13 cellular contexts compared by ENCODE assay signal in the genomic region with DNA sequence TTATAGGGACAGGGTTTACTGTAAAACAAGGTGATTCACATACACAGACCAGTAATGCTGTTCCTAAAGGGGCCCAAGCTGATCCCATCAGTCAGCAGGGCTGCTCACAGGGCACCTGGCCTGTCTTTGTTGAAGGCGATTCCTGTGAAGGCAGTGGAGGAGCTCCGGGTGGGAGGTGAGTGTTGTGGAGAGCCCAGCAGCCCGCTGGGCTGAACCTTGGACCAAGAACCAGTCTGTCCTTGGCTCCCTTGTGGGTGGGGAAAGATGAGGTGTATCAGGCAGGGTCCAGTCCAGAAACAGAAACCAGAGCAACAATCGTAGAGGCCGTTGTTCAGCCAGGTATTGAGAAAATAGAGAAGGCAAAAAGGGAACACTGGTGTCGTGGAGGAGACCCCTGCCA. TPM values are rescaled to one million over a fixed set of nuclear protein-coding genes. Genes with fewer than 3 reads are reported as not detected.
DNase-seq lines count a peak whose midpoint lies in the region; ATAC-seq and TF ChIP-seq lines count a peak whose summit lies in the region.
"Had no signal": no experiment of that assay in that cellular context is flagged by ENCODE, and none has a peak within 500 bp of the region (broad histone marks: within the 10 kb centered on the region; RNA-seq: fewer than 3 reads in every experiment).

No MANE protein-coding gene starts in this region.

- H3K9me3 Mint-ChIP-seq in CD4-positive, CD25-positive, alpha-beta regulatory T cell = no peaks in the 10 kb centered on the region
- H3K9me3 Mint-ChIP-seq in WTC11 = no peaks in the 10 kb centered on the region
- H3K9me3 Mint-ChIP-seq: activated CD8-positive, alpha-beta T cell treated with anti-CD3 and anti-CD28 coated beads for 36 hours; activated naive CD4-positive, alpha-beta T cell treated with anti-CD3 and anti-CD28 coated beads, Interleukin-2, amount 50 U/mL, for 72 hours had no signal

- CTCF ChIA-PET in WTC11 (lab: Charles Lee) = interaction anchor here (0.8 kb wide), 1 partner anchor 85 kb away, joined by 3 read pairs; no protein-coding TSS in a partner anchor
- CTCF ChIA-PET in SK-N-SH (lab: Yijun Ruan, JAX) = no interaction called here

- peaks cover 17 to 56% (median 26%) of the 10 kb centered on the region in 4 donors for H3K4me1 Mint-ChIP-seq in CD4-positive, CD25-positive, alpha-beta regulatory T cell
- H3K4me1 Mint-ChIP-seq in WTC11 = peaks cover 24% of the 10 kb centered on the region

- no peaks in the 10 kb centered on the region for H3K9me2 ChIP-seq in SK-N-SH

- H3K4me3 ChIP-seq in CD4-positive, CD25-positive, alpha-beta regulatory T cell (ENCODE audit: low read depth, low read length) = no peak overlapping the region
- no peak overlapping the region for H3K4me3 ChIP-seq in gastroesophageal sphincter
- H3K4me3 ChIP-seq in SK-N-SH (ENCODE audit: low read depth in 2 of 2, low read length in 1 of 2) = no peak overlapping the region
- H3K4me3 ChIP-seq: GM12878 had no signal

- no peaks in the 10 kb centered on the region for H3K27me3 Mint-ChIP-seq in CD4-positive, CD25-positive, alpha-beta regulatory T cell
- no peaks in the 10 kb centered on the region for H3K27me3 Mint-ChIP-seq in WTC11 (ENCODE audit: low read depth)
- H3K27me3 Mint-ChIP-seq: activated CD8-positive, alpha-beta T cell treated with anti-CD3 and anti-CD28 coated beads for 36 hours had no signal

- DNase-seq in CD4-positive, CD25-positive, alpha-beta regulatory T cell = no peak
- DNase-seq in WTC11 (ENCODE audit: low spot score) (no peak), renal cortical epithelial cell (ENCODE audit: low read depth) (peak; percentile 11), RPMI8226 (no peak), SK-N-SH (no peak)
- DNase-seq in central memory CD4-positive, alpha-beta T cell = no peak
- DNase-seq: activated CD8-positive, alpha-beta T cell treated with anti-CD3 and anti-CD28 coated beads for 36 hours; stimulated activated CD4-positive, alpha-beta T cell treated with anti-CD3 and anti-CD28 coated beads, Interleukin-12 subunit alpha, Interleukin-12 subunit beta, amount 100 ng/mL, for 4 hours; T-helper 2 cell had no signal

- TF ChIP-seq EP300 in gastroesophageal sphincter (IDR thresholded peaks at IDR 0.05) (no peak), SK-N-SH (IDR thresholded peaks at IDR 0.05; ENCODE audit: borderline replicate concordance in 1 of 2, low read depth in 1 of 2, low read length in 1 of 2) (no peak)

- H3K4me1 ChIP-seq in CD4-positive, CD25-positive, alpha-beta regulatory T cell (ENCODE audit: control insufficient read depth, insufficient read depth, low read length, poor library complexity, severe bottlenecking) = peaks cover 39% of the 10 kb centered on the region
- H3K4me1 ChIP-seq in gastroesophageal sphincter = peaks cover 3 to 88% (median 48%) of the 10 kb centered on the region in 3 donors
- H3K4me1 ChIP-seq in SK-N-SH (ENCODE audit: control insufficient read depth in 1 of 2, insufficient read depth in 2 of 2, low read depth in 1 of 2, low read length in 1 of 2) = peaks cover 20 to 32% of the 10 kb centered on the region in 2 experiments; a peak in 3 of 4 replicates

- no peak overlapping the region for H3K9ac ChIP-seq in SK-N-SH

- TF ChIP-seq CTCF in WTC11 (IDR thresholded peaks at IDR 0.05) = no peak
- no peak for TF ChIP-seq CTCF in gastroesophageal sphincter (IDR thresholded peaks at IDR 0.05)
- TF ChIP-seq CTCF in SK-N-SH (IDR thresholded peaks at IDR 0.05) = no peak

- H3K4me2 ChIP-seq in SK-N-SH = no peak overlapping the region

- no peak for ATAC-seq in CD4-positive, CD25-positive, alpha-beta regulatory T cell (ENCODE audit: low read depth in 2 of 2)
- no peak for ATAC-seq in WTC11
- no peak for ATAC-seq in gastroesophageal sphincter
- no peak for ATAC-seq in HG02870 (IDR thresholded peaks at IDR 0.05; ENCODE audit: unreplicated experiment)
- ATAC-seq: activated CD8-positive, alpha-beta T cell treated with anti-CD3 and anti-CD28 coated beads for 36 hours; activated naive CD4-positive, alpha-beta T cell treated with anti-CD3 and anti-CD28 coated beads, Interleukin-2, amount 50 U/mL, for 72 hours; GM12878 had no signal

- no peak overlapping the region for H2AFZ ChIP-seq in SK-N-SH (ENCODE audit: low read depth)

- POLR2A ChIA-PET in WTC11 (lab: Charles Lee) = no interaction called here
- POLR2A ChIA-PET in SK-N-SH (lab: Yijun Ruan, JAX) = no interaction called here

- H3K36me3 ChIP-seq in CD4-positive, CD25-positive, alpha-beta regulatory T cell (ENCODE audit: control insufficient read depth, insufficient read depth, low read length) = no peaks in the 10 kb centered on the region
- H3K36me3 ChIP-seq in gastroesophageal sphincter (peaks cover 0 to 17% of the 10 kb centered on the region in 2 donors), SK-N-SH (replicated peaks in 1 of 2; ENCODE audit: control insufficient read depth in 1 of 2, insufficient read depth in 2 of 2, low read length in 1 of 2) (peaks cover 2 to 12% of the 10 kb centered on the region in 2 experiments)

- WGBS in gastroesophageal sphincter (ENCODE audit: low coverage in 1 of 2), 2 donors = 70 to 84% methylated on average over 2 to 5 of the region's 6 CpGs
- 89% methylated on average over 5 of the region's 6 CpGs for WGBS in SK-N-SH (ENCODE audit: low lambda C conversion rate)

- no peak for TF ChIP-seq POLR2A in gastroesophageal sphincter (IDR thresholded peaks at IDR 0.05)

- peaks cover 75% of the 10 kb centered on the region for H3K79me2 ChIP-seq in SK-N-SH (ENCODE audit: insufficient read depth)

- TF ChIP-seq RAD21 in SK-N-SH (IDR thresholded peaks at IDR 0.05; ENCODE audit: low read length) = no peak

- H3K27me3 ChIP-seq in CD4-positive, CD25-positive, alpha-beta regulatory T cell (ENCODE audit: control insufficient read depth, insufficient read depth, low read length) = no peaks in the 10 kb centered on the region
- H3K27me3 ChIP-seq in gastroesophageal sphincter (no peaks in the 10 kb centered on the region), SK-N-SH (ENCODE audit: insufficient read depth) (no peaks in the 10 kb centered on the region)

- H3K9me3 ChIP-seq in CD4-positive, CD25-positive, alpha-beta regulatory T cell (ENCODE audit: control insufficient read depth in 2 of 2, low read length in 2 of 2) = no peaks in the 10 kb centered on the region
- H3K9me3 ChIP-seq in gastroesophageal sphincter (no peaks in the 10 kb centered on the region), SK-N-SH (no peaks in the 10 kb centered on the region)

- H3K4me3 Mint-ChIP-seq in CD4-positive, CD25-positive, alpha-beta regulatory T cell = peak overlapping the region in 1 of 4 donors; percentile 61
- no peak overlapping the region for H3K4me3 Mint-ChIP-seq in WTC11
- H3K4me3 Mint-ChIP-seq: activated CD8-positive, alpha-beta T cell treated with anti-CD3 and anti-CD28 coated beads for 36 hours had no signal

- peak overlapping the region in 2 of 3 donors; percentile 15 to 86 for H3K27ac Mint-ChIP-seq in CD4-positive, CD25-positive, alpha-beta regulatory T cell
- H3K27ac Mint-ChIP-seq in WTC11 = peak overlapping the region; percentile 88
- H3K27ac Mint-ChIP-seq: activated CD8-positive, alpha-beta T cell treated with anti-CD3 and anti-CD28 coated beads for 36 hours; activated naive CD4-positive, alpha-beta T cell treated with anti-CD3 and anti-CD28 coated beads, Interleukin-2, amount 50 U/mL, for 72 hours had no signal

- peaks cover 3% of the 10 kb centered on the region for H3K36me3 Mint-ChIP-seq in CD4-positive, CD25-positive, alpha-beta regulatory T cell
- H3K36me3 Mint-ChIP-seq in WTC11 = 0 out of 2 replicates have a peak, but pooled peaks cover under 1% of the 10 kb centered on the region

- H4K20me1 ChIP-seq in SK-N-SH (ENCODE audit: insufficient read depth) = 0 out of 2 replicates have a peak, but pooled peaks cover 16% of the 10 kb centered on the region

- peaks cover 21% of the 10 kb centered on the region for H3F3A ChIP-seq in SK-N-SH (replicated peaks; ENCODE audit: insufficient read depth)

- H3K27ac ChIP-seq in CD4-positive, CD25-positive, alpha-beta regulatory T cell (ENCODE audit: insufficient read depth, low read length, poor library complexity, severe bottlenecking) = no peak overlapping the region
- H3K27ac ChIP-seq in gastroesophageal sphincter = peak overlapping the region in 3 of 4 donors; percentile 66 to 78 (median 77)
- H3K27ac ChIP-seq in SK-N-SH (ENCODE audit: low read depth in 2 of 2, low read length in 1 of 2) = no peak overlapping the region

TF ChIP-seq in SK-N-SH, 30 proteins besides CTCF, POLR2A, EP300 and RAD21 (continues in another document):
- TF ChIP-seq TAF1 (IDR thresholded peaks at IDR 0.05; ENCODE audit: borderline replicate concordance, low read depth, low read length) (no peak), NFIC (IDR thresholded peaks at IDR 0.05; ENCODE audit: borderline replicate concordance) (no peak), MXI1 (IDR thresholded peaks at IDR 0.05; ENCODE audit: low read depth, low read length) (no peak), FOSL2 (IDR thresholded peaks at IDR 0.05; ENCODE audit: borderline replicate concordance, low read depth) (no peak), TCF12 (IDR thresholded peaks at IDR 0.05) (no peak), GABPA (IDR thresholded peaks at IDR 0.05; ENCODE audit: low read depth) (no peak), JUND (IDR thresholded peaks at IDR 0.05) (no peak)

RNA-seq across cellular contexts. Expression of a gene that starts 12.5 kb away (rescaled TPM):
- total RNA-seq in CD4-positive, CD25-positive, alpha-beta regulatory T cell = 80.9 TPM
- polyA plus RNA-seq in CD4-positive, CD25-positive, alpha-beta regulatory T cell = 10 to 100 TPM; 28.5 to 73.1 (median 36.7) TPM
- total RNA-seq in WTC11 (2021) (116 to 123 TPM (median 120 TPM) in 3 replicates), gastroesophageal sphincter (10 to 100 TPM; 24.4 to 42.2 (median 33.0) TPM), renal cortical epithelial cell (278 and 390 TPM in 2 replicates)
- 85.7 and 89.2 TPM in 2 replicates for polyA plus RNA-seq in SK-N-SH (2012; rRNA removed)
- 49.7 and 63.0 TPM in 2 replicates for polyA plus RNA-seq in SK-N-SH (2012; cell fraction: cytosol; rRNA removed)
- polyA plus RNA-seq in SK-N-SH (2012; cell fraction: nucleus; rRNA removed) = 110 and 138 TPM in 2 replicates

RNA-seq across cellular contexts. Expression of a gene that starts 44.6 kb away (rescaled TPM):
- 24.5 TPM for total RNA-seq in CD4-positive, CD25-positive, alpha-beta regulatory T cell
- polyA plus RNA-seq in CD4-positive, CD25-positive, alpha-beta regulatory T cell = 100 to 1,000 TPM in 2 of 4 donors, 10 to 100 TPM in 2; 83.8 to 138 (median 93.9) TPM
- total RNA-seq in WTC11 (2021) (35.2 to 38.6 TPM (median 36.1 TPM) in 3 replicates), gastroesophageal sphincter (10 to 100 TPM in 3 of 4 donors, 1 to 10 TPM in 1; 8.9 to 22.2 (median 10.1) TPM), renal cortical epithelial cell (4.2 and 4.9 TPM in 2 replicates)
- 64.5 and 101 TPM in 2 replicates for polyA plus RNA-seq in SK-N-SH (2012; rRNA removed)
- 74.5 and 76.9 TPM in 2 replicates for polyA plus RNA-seq in SK-N-SH (2012; cell fraction: cytosol; rRNA removed)
- 34.0 and 36.2 TPM in 2 replicates for polyA plus RNA-seq in SK-N-SH (2012; cell fraction: nucleus; rRNA removed)

RNA-seq across cellular contexts. Expression of a gene that starts 57.9 kb away (rescaled TPM):
- total RNA-seq in CD4-positive, CD25-positive, alpha-beta regulatory T cell = 24.1 TPM
- polyA plus RNA-seq in CD4-positive, CD25-positive, alpha-beta regulatory T cell = 10 to 100 TPM; 12.1 to 17.3 (median 14.2) TPM
- total RNA-seq in WTC11 (2021) (45.0 to 53.0 TPM (median 45.9 TPM) in 3 replicates), gastroesophageal sphincter (10 to 100 TPM; 19.0 to 25.2 (median 20.8) TPM), renal cortical epithelial cell (17.2 and 26.4 TPM in 2 replicates)
- 12.0 and 22.7 TPM in 2 replicates for polyA plus RNA-seq in SK-N-SH (2012; rRNA removed)
- polyA plus RNA-seq in SK-N-SH (2012; cell fraction: cytosol; rRNA removed) = 12.0 and 14.8 TPM in 2 replicates
- polyA plus RNA-seq in SK-N-SH (2012; cell fraction: nucleus; rRNA removed) = 46.0 and 48.9 TPM in 2 replicates

Comparison
In these comparisons a context has a peak if more than half of its experiments do, and no peak if none do; other contexts are left out.
1. H3K27ac ChIP-seq: peak in gastroesophageal sphincter (3 of 4); none in CD4-positive, CD25-positive, alpha-beta regulatory T cell (single experiment) and SK-N-SH (0 of 2).